In genomic region chr6:136037246-136037884, GRCh38 we compare ENCODE assay signal across 10 cellular contexts.
DNase-seq lines count a peak whose midpoint lies in the region; ATAC-seq, FAIRE-seq and TF ChIP-seq lines count a peak whose summit lies in the region.
"Had no signal": no experiment of that assay in that cellular context is flagged by ENCODE, and none has a peak within 500 bp of the region (broad histone marks: within the 10 kb centered on the region; RNA-seq: fewer than 3 reads in every experiment).

No MANE protein-coding gene starts in this region.

- WGBS in endodermal cell (ENCODE audit: insufficient coverage in 1 of 2, insufficient read length in 1 of 2), 2 experiments, result 86 to 87% methylated on average over 7 to 9 of the region's 9 CpGs

- no peak overlapping the region for H3K9ac ChIP-seq in endodermal cell (ENCODE audit: extremely low read depth, low read length, poor library complexity, severe bottlenecking)

- POLR2A ChIA-PET in CD8-positive, alpha-beta T cell (lab: Charles Lee), result no interaction called here

- TF ChIP-seq CTCF in CD8-positive, alpha-beta T cell (IDR thresholded peaks at IDR 0.05), result no peak
- TF ChIP-seq CTCF in endodermal cell (conservative IDR thresholded peaks at IDR 0.05) (no peak), omental fat pad (IDR thresholded peaks at IDR 0.05) (no peak)

- no peaks in the 10 kb centered on the region for H3K9me3 ChIP-seq in CD8-positive, alpha-beta T cell (ENCODE audit: low read length)
- no peaks in the 10 kb centered on the region for H3K9me3 ChIP-seq in endodermal cell (ENCODE audit: control insufficient read depth, low read length)
- H3K9me3 ChIP-seq: pancreas had no signal

- DNase-seq in CD8-positive, alpha-beta T cell, result peak in 1 of 7 experiments; percentile 43
- DNase-seq in endodermal cell (no peak), omental fat pad (ENCODE audit: low spot score) (no peak), NCI-H2107 (lab: John Stamatoyannopoulos, UW) (no peak), H54 (ENCODE audit: insufficient read length, low spot score) (no peak)

- H3K36me3 Mint-ChIP-seq in CD8-positive, alpha-beta T cell, result no peaks in the 10 kb centered on the region
- H3K36me3 Mint-ChIP-seq in endodermal cell (ENCODE audit: low read depth), result no peaks in the 10 kb centered on the region

- CTCF ChIA-PET in CD8-positive, alpha-beta T cell (lab: Charles Lee), result interaction anchor here (0.7 kb wide), 1 partner anchor 247 kb away, joined by 3 read pairs; no protein-coding TSS in a partner anchor

- H3K4me1 Mint-ChIP-seq in CD8-positive, alpha-beta T cell (ENCODE audit: low read depth), result peaks cover 10% of the 10 kb centered on the region
- H3K4me1 Mint-ChIP-seq in endodermal cell, result peaks cover 6% of the 10 kb centered on the region

- no peak overlapping the region for H3K4me3 ChIP-seq in CD8-positive, alpha-beta T cell (ENCODE audit: low read depth, low read length)
- no peak overlapping the region for H3K4me3 ChIP-seq in endodermal cell (ENCODE audit: low read length)
- H3K4me3 ChIP-seq: K562 had no signal

- H3K27ac Mint-ChIP-seq in CD8-positive, alpha-beta T cell, result peak overlapping the region; percentile 28
- H3K27ac Mint-ChIP-seq in endodermal cell, result peak overlapping the region; percentile 10

- no peak for FAIRE-seq in H54 (lab: Jason Lieb, UNC)
- FAIRE-seq: K562, pancreas had no signal

- no peak overlapping the region for H3K27ac ChIP-seq in CD8-positive, alpha-beta T cell (ENCODE audit: low read depth, low read length)
- H3K27ac ChIP-seq in endodermal cell (ENCODE audit: low read depth, low read length), result no peak overlapping the region

- no peak for TF ChIP-seq POLR2A in H54 (IDR thresholded peaks at IDR 0.05; ENCODE audit: low read depth, low read length)

- no peaks in the 10 kb centered on the region for H3K27me3 ChIP-seq in CD8-positive, alpha-beta T cell (ENCODE audit: insufficient read depth, low read length)
- H3K27me3 ChIP-seq in endodermal cell (ENCODE audit: control insufficient read depth, insufficient read depth, low read length, poor library complexity, severe bottlenecking), result no peaks in the 10 kb centered on the region
- H3K27me3 ChIP-seq: pancreas had no signal

- H3K27me3 Mint-ChIP-seq in CD8-positive, alpha-beta T cell (ENCODE audit: low read depth), result no peaks in the 10 kb centered on the region
- H3K27me3 Mint-ChIP-seq in endodermal cell (ENCODE audit: insufficient read depth), result no peaks in the 10 kb centered on the region

- H3K4me1 ChIP-seq in CD8-positive, alpha-beta T cell (ENCODE audit: insufficient read depth, low read length), result peaks cover 8% of the 10 kb centered on the region
- H3K4me1 ChIP-seq in endodermal cell (ENCODE audit: control insufficient read depth, insufficient read depth, low read length), result peaks cover 5% of the 10 kb centered on the region
- H3K4me1 ChIP-seq: pancreas had no signal

- H3K9me3 Mint-ChIP-seq in CD8-positive, alpha-beta T cell, result no peaks in the 10 kb centered on the region
- H3K9me3 Mint-ChIP-seq in endodermal cell, result no peaks in the 10 kb centered on the region

- ATAC-seq in CD8-positive, alpha-beta T cell, result peak; percentile 91
- peak; percentile 92 for ATAC-seq in HG03442 (IDR thresholded peaks at IDR 0.05; ENCODE audit: unreplicated experiment)
- peak; percentile 58 for ATAC-seq in omental fat pad (ENCODE audit: low FRiP score)
- no peak for ATAC-seq in GM21381 (IDR thresholded peaks at IDR 0.05; ENCODE audit: unreplicated experiment)
- no peak for ATAC-seq in HG03175 (IDR thresholded peaks at IDR 0.05; ENCODE audit: unreplicated experiment)
- ATAC-seq: K562 had no signal

- peak overlapping the region; percentile 47 for H3K4me3 Mint-ChIP-seq in CD8-positive, alpha-beta T cell
- no peak overlapping the region for H3K4me3 Mint-ChIP-seq in endodermal cell

- H3K36me3 ChIP-seq in CD8-positive, alpha-beta T cell (ENCODE audit: insufficient read depth, low read length), result no peaks in the 10 kb centered on the region
- H3K36me3 ChIP-seq in endodermal cell (ENCODE audit: control insufficient read depth, insufficient read depth, low read length), result no peaks in the 10 kb centered on the region
- H3K36me3 ChIP-seq: pancreas had no signal

- intact Hi-C loops in CD8-positive, alpha-beta T cell (cut with DNase I, micrococcal nuclease), result loop anchor here in 1 of 2 experiments (10.0 kb wide), 1 partner anchor 277 kb away; no protein-coding TSS in a partner anchor

Comparison
In these comparisons a context has a peak if more than half of its experiments do, and no peak if none do; other contexts are left out.
1. ATAC-seq: peak in CD8-positive, alpha-beta T cell (single experiment), HG03442 (single experiment) and omental fat pad (single experiment); none in GM21381 (single experiment) and HG03175 (single experiment).